1 cellular context compared by ENCODE assay signal in the genomic region with DNA sequence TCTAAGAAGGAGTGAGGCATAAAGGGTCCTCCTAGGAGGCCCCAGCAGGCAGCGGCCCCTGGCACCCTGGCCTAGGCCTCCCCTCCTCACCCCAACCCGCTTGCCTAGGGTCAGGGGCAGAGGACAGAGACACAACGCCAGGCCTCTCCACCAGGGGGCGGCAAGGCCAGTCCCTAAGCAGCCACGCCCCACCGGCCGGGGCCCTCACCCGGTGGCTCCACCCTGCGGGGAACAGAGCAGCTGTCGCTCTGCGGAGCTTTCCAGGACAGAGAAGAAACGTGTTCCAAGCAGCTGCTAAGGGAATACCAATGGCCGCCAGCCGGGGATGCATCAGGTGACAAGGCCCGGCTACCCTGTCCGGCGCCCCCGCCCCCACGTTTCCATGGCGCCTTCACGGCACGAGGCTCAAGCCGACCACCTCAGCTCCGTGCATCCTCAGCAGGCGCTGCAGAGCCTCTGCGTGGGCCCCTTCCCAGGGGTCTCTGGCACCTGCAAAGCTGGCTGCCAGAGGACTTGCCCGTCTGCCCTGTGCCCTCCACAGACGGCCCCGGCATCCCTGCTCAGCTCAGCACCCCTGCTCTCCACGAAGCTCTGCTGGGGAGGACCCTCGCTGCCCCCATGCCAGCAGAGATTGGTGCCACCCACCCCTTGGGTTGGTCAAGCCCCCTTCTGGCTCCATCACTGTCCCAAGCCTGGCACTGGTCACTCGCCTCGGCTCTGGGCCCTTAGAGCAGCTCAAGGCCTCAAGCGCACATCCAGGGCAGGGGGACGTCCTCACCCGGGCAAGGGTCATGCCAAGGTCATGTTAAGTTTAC.
TF ChIP-seq lines count a peak whose summit lies in the region.

No MANE protein-coding gene starts in this region.

TF ChIP-seq in HepG2, 621 proteins besides CTCF, POLR2A, EP300 and RAD21 (continued from another document and continues in another):
- TF ChIP-seq, protein P1, sequence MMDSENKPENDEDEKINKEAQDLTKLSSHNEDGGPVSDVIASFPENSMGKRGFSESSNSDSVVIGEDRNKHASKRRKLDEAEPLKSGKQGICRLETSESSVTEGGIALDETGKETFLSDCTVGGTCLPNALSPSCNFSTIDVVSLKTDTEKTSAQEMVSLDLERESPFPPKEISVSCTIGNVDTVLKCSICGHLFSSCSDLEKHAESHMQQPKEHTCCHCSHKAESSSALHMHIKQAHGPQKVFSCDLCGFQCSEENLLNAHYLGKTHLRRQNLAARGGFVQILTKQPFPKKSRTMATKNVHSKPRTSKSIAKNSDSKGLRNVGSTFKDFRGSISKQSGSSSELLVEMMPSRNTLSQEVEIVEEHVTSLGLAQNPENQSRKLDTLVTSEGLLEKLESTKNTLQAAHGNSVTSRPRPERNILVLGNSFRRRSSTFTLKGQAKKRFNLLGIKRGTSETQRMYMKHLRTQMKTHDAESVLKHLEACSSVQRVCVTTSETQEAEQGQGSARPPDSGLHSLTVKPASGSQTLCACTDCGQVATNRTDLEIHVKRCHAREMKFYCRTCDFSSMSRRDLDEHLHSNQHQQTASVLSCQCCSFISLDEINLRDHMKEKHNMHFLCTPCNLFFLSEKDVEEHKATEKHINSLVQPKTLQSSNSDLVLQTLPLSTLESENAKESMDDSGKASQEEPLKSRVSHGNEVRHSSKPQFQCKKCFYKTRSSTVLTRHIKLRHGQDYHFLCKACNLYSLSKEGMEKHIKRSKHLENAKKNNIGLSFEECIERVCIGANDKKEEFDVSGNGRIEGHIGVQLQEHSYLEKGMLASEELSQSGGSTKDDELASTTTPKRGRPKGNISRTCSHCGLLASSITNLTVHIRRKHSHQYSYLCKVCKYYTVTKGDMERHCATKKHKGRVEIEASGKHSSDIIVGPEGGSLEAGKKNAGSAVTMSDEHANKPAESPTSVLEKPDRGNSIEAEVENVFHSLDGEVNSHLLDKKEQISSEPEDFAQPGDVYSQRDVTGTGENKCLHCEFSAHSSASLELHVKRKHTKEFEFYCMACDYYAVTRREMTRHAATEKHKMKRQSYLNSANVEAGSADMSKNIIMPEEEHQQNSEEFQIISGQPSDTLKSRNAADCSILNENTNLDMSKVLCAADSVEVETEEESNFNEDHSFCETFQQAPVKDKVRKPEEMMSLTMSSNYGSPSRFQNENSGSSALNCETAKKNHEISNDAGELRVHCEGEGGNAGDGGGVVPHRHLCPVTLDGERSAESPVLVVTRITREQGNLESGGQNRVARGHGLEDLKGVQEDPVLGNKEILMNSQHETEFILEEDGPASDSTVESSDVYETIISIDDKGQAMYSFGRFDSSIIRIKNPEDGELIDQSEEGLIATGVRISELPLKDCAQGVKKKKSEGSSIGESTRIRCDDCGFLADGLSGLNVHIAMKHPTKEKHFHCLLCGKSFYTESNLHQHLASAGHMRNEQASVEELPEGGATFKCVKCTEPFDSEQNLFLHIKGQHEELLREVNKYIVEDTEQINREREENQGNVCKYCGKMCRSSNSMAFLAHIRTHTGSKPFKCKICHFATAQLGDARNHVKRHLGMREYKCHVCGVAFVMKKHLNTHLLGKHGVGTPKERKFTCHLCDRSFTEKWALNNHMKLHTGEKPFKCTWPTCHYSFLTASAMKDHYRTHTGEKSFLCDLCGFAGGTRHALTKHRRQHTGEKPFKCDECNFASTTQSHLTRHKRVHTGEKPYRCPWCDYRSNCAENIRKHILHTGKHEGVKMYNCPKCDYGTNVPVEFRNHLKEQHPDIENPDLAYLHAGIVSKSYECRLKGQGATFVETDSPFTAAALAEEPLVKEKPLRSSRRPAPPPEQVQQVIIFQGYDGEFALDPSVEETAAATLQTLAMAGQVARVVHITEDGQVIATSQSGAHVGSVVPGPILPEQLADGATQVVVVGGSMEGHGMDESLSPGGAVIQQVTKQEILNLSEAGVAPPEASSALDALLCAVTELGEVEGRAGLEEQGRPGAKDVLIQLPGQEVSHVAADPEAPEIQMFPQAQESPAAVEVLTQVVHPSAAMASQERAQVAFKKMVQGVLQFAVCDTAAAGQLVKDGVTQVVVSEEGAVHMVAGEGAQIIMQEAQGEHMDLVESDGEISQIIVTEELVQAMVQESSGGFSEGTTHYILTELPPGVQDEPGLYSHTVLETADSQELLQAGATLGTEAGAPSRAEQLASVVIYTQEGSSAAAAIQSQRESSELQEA (CRISPR knock-in tag; IDR thresholded peaks at IDR 0.05; ENCODE audit: not compliant biosample characterization), result peak; percentile 56
- TF ChIP-seq, protein P2, sequence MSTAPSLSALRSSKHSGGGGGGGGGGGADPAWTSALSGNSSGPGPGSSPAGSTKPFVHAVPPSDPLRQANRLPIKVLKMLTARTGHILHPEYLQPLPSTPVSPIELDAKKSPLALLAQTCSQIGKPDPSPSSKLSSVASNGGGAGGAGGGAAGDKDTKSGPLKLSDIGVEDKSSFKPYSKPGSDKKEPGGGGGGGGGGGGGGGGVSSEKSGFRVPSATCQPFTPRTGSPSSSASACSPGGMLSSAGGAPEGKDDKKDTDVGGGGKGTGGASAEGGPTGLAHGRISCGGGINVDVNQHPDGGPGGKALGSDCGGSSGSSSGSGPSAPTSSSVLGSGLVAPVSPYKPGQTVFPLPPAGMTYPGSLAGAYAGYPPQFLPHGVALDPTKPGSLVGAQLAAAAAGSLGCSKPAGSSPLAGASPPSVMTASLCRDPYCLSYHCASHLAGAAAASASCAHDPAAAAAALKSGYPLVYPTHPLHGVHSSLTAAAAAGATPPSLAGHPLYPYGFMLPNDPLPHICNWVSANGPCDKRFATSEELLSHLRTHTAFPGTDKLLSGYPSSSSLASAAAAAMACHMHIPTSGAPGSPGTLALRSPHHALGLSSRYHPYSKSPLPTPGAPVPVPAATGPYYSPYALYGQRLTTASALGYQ (CRISPR knock-in tag; IDR thresholded peaks at IDR 0.05), result no peak
- TF ChIP-seq, protein P3, sequence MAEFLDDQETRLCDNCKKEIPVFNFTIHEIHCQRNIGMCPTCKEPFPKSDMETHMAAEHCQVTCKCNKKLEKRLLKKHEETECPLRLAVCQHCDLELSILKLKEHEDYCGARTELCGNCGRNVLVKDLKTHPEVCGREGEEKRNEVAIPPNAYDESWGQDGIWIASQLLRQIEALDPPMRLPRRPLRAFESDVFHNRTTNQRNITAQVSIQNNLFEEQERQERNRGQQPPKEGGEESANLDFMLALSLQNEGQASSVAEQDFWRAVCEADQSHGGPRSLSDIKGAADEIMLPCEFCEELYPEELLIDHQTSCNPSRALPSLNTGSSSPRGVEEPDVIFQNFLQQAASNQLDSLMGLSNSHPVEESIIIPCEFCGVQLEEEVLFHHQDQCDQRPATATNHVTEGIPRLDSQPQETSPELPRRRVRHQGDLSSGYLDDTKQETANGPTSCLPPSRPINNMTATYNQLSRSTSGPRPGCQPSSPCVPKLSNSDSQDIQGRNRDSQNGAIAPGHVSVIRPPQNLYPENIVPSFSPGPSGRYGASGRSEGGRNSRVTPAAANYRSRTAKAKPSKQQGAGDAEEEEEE (CRISPR knock-in tag; IDR thresholded peaks at IDR 0.05; ENCODE audit: borderline replicate concordance), result no peak
- TF ChIP-seq MYNN (CRISPR knock-in tag; IDR thresholded peaks at IDR 0.05; ENCODE audit: low read depth) (no peak), KLF9 (CRISPR knock-in tag; IDR thresholded peaks at IDR 0.05; ENCODE audit: low read depth) (peak; percentile 92; the same call in 1 of the 2 replicates), TCF12 (IDR thresholded peaks at IDR 0.05) (no peak), TCF12 (CRISPR knock-in tag; IDR thresholded peaks at IDR 0.05) (no peak), RARA (CRISPR knock-in tag; IDR thresholded peaks at IDR 0.05) (peak; percentile 37; the same call in 1 of the 2 replicates), FOSL1 (CRISPR knock-in tag; IDR thresholded peaks at IDR 0.05; ENCODE audit: borderline replicate concordance) (no peak), SIX1 (CRISPR knock-in tag; IDR thresholded peaks at IDR 0.05; ENCODE audit: borderline replicate concordance) (no peak), SP1 (IDR thresholded peaks at IDR 0.05) (no peak), SP1 (CRISPR knock-in tag; IDR thresholded peaks at IDR 0.05) (peak; percentile 90), KDM5A (IDR thresholded peaks at IDR 0.05; ENCODE audit: borderline replicate concordance, low read length) (no peak), RXRA (CRISPR knock-in tag; IDR thresholded peaks at IDR 0.05) (no peak; the same call in 1 of the 2 replicates), CBX5 (CRISPR knock-in tag; IDR thresholded peaks at IDR 0.05; ENCODE audit: borderline replicate concordance) (no peak), ZNF343 (CRISPR knock-in tag; IDR thresholded peaks at IDR 0.05) (no peak), CREM (IDR thresholded peaks at IDR 0.05) (no peak), CREM (CRISPR knock-in tag; IDR thresholded peaks at IDR 0.05) (no peak), ZNF567 (CRISPR knock-in tag; IDR thresholded peaks at IDR 0.05; ENCODE audit: borderline replicate concordance) (no peak), ZNF773 (CRISPR knock-in tag; IDR thresholded peaks at IDR 0.05; ENCODE audit: borderline replicate concordance) (no peak), CC2D1A (CRISPR knock-in tag; IDR thresholded peaks at IDR 0.05) (no peak), RELA (CRISPR knock-in tag; IDR thresholded peaks at IDR 0.05) (no peak), TFAP4 (IDR thresholded peaks at IDR 0.05; ENCODE audit: borderline replicate concordance, low read depth) (peak; percentile 91), NR1H2 (CRISPR knock-in tag; IDR thresholded peaks at IDR 0.05; ENCODE audit: borderline replicate concordance, low read depth) (no peak), KDM2A (CRISPR knock-in tag; IDR thresholded peaks at IDR 0.05; ENCODE audit: borderline replicate concordance, low read depth) (peak; percentile 84), MED8 (CRISPR knock-in tag; IDR thresholded peaks at IDR 0.05; ENCODE audit: insufficient replicate concordance) (no peak), ZNF788 (CRISPR knock-in tag; IDR thresholded peaks at IDR 0.05; ENCODE audit: borderline replicate concordance) (peak; percentile 82), E2F5 (CRISPR knock-in tag; conservative IDR thresholded peaks at IDR 0.05) (no peak), TARDBP (CRISPR knock-in tag; IDR thresholded peaks at IDR 0.05) (peak; percentile 58; the same call in 1 of the 2 replicates), HOXA5 (CRISPR knock-in tag; IDR thresholded peaks at IDR 0.05) (0 out of 2 replicates have a peak, but pooled peaks have one; percentile 28), ZNF10 (CRISPR knock-in tag; IDR thresholded peaks at IDR 0.05; ENCODE audit: borderline replicate concordance, low read depth) (no peak), ZNF678 (CRISPR knock-in tag; IDR thresholded peaks at IDR 0.05) (no peak), ZNF703 (CRISPR knock-in tag; IDR thresholded peaks at IDR 0.05; ENCODE audit: borderline replicate concordance) (no peak), FOXK2 (IDR thresholded peaks at IDR 0.05) (no peak), BHLHE40 (IDR thresholded peaks at IDR 0.05; ENCODE audit: low read length) (peak; percentile 61; the same call in 1 of the 2 replicates), ZMYM4 (CRISPR knock-in tag; IDR thresholded peaks at IDR 0.05) (0 out of 2 replicates have a peak, but pooled peaks have one; percentile 44), ZNF20 (CRISPR knock-in tag; IDR thresholded peaks at IDR 0.05) (no peak), REST (IDR thresholded peaks at IDR 0.05; ENCODE audit: borderline replicate concordance in 1 of 2, low read depth in 1 of 2, low read length in 2 of 2) (no peak), JARID2 (CRISPR knock-in tag; IDR thresholded peaks at IDR 0.05; ENCODE audit: insufficient replicate concordance) (no peak), ZNF737 (CRISPR knock-in tag; IDR thresholded peaks at IDR 0.05; ENCODE audit: borderline replicate concordance) (no peak), HMG20A (CRISPR knock-in tag; IDR thresholded peaks at IDR 0.05; ENCODE audit: borderline replicate concordance) (no peak), ZNF251 (CRISPR knock-in tag; IDR thresholded peaks at IDR 0.05) (no peak), ZNF160 (CRISPR knock-in tag; IDR thresholded peaks at IDR 0.05) (no peak)
- TF ChIP-seq, protein P4, sequence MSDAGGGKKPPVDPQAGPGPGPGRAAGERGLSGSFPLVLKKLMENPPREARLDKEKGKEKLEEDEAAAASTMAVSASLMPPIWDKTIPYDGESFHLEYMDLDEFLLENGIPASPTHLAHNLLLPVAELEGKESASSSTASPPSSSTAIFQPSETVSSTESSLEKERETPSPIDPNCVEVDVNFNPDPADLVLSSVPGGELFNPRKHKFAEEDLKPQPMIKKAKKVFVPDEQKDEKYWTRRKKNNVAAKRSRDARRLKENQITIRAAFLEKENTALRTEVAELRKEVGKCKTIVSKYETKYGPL (CRISPR knock-in tag; IDR thresholded peaks at IDR 0.05), result no peak
- TF ChIP-seq, protein P5, sequence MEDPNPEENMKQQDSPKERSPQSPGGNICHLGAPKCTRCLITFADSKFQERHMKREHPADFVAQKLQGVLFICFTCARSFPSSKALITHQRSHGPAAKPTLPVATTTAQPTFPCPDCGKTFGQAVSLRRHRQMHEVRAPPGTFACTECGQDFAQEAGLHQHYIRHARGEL (CRISPR knock-in tag; IDR thresholded peaks at IDR 0.05), result no peak
